Comparison of ENCODE assay signal across 22 cellular contexts in genomic region chr17:68700391-68700790, GRCh38.
"Had no signal": no experiment of that assay in that cellular context is flagged by ENCODE, and none has a peak within 500 bp of the region (broad histone marks: within the 10 kb centered on the region; RNA-seq: fewer than 3 reads in every experiment).

No MANE protein-coding gene starts in this region.

- H3K27me3 Mint-ChIP-seq: type B pancreatic cell had no signal

- H3K9ac ChIP-seq: neural progenitor cell, parathyroid adenoma had no signal

- H3K27ac ChIP-seq: dorsolateral prefrontal cortex, epithelial cell of prostate, gastrocnemius medialis, neural progenitor cell, parathyroid adenoma, right atrium auricular region, thyroid gland had no signal

- H3K9me3 Mint-ChIP-seq: natural killer cell treated with Interleukin-12 subunit alpha and Interleukin-12 subunit beta and Interleukin-15 and Interleukin-18, amount 100 ng/mL, for 72 hours; stimulated activated effector memory CD8-positive, alpha-beta T cell treated with anti-CD3 and anti-CD28 coated beads, Interleukin-12 subunit alpha, Interleukin-12 subunit beta, amount 100 ng/mL, for 72 hours had no signal

- H3K4me3 ChIP-seq: dorsolateral prefrontal cortex, gastrocnemius medialis, neural progenitor cell, right atrium auricular region, stomach, thyroid gland had no signal

- H3K4me1 ChIP-seq: gastrocnemius medialis, neural progenitor cell, parathyroid adenoma, right atrium auricular region, thyroid gland had no signal

- H3K9me3 ChIP-seq: gastrocnemius medialis, right atrium auricular region, stomach, thyroid gland had no signal

- H3K36me3 ChIP-seq: gastrocnemius medialis, neural progenitor cell, right atrium auricular region, stomach, thyroid gland had no signal

- H2AFZ ChIP-seq: neural progenitor cell, parathyroid adenoma had no signal

- H3K4me1 Mint-ChIP-seq: naive B cell; stimulated activated effector memory CD8-positive, alpha-beta T cell treated with anti-CD3 and anti-CD28 coated beads, Interleukin-12 subunit alpha, Interleukin-12 subunit beta, amount 100 ng/mL, for 72 hours had no signal

- H3K27me3 ChIP-seq: dorsolateral prefrontal cortex, gastrocnemius medialis, neural progenitor cell, right atrium auricular region, stomach, thyroid gland had no signal

- H3K4me2 ChIP-seq: neural progenitor cell had no signal

- DNase-seq: cerebellar nuclear complex; cortex of kidney; dorsolateral prefrontal cortex; effector CD4-positive, alpha-beta T cell; foreskin fibroblast; gastrocnemius medialis; head of caudate nucleus; kidney; naive B cell; stimulated activated CD4-positive, alpha-beta T cell treated with anti-CD3 and anti-CD28 coated beads, Interleukin-2, amount 100 ng/mL, for 24 hours; stimulated activated CD4-positive, alpha-beta T cell treated with anti-CD3 and anti-CD28 coated beads, Interleukin-4, amount 100 ng/mL, for 24 hours; stimulated activated naive CD4-positive, alpha-beta T cell treated with Interleukin-2 at 50 U/mL for 16 hours; stomach; thyroid gland had no signal

- H3K27ac Mint-ChIP-seq: naive B cell; natural killer cell treated with Interleukin-12 subunit alpha and Interleukin-12 subunit beta and Interleukin-15 and Interleukin-18, amount 100 ng/mL, for 72 hours; neural progenitor cell; progenitor cell of endocrine pancreas; stimulated activated effector memory CD8-positive, alpha-beta T cell treated with anti-CD3 and anti-CD28 coated beads, Interleukin-12 subunit alpha, Interleukin-12 subunit beta, amount 100 ng/mL, for 72 hours; type B pancreatic cell had no signal

- H3K4me3 Mint-ChIP-seq: naive B cell; natural killer cell treated with Interleukin-12 subunit alpha and Interleukin-12 subunit beta and Interleukin-15 and Interleukin-18, amount 100 ng/mL, for 72 hours; neural progenitor cell; stimulated activated effector memory CD8-positive, alpha-beta T cell treated with anti-CD3 and anti-CD28 coated beads, Interleukin-12 subunit alpha, Interleukin-12 subunit beta, amount 100 ng/mL, for 72 hours; type B pancreatic cell had no signal

- H3K36me3 Mint-ChIP-seq: naive B cell; natural killer cell treated with Interleukin-12 subunit alpha and Interleukin-12 subunit beta and Interleukin-15 and Interleukin-18, amount 100 ng/mL, for 72 hours; neural progenitor cell; stimulated activated effector memory CD8-positive, alpha-beta T cell treated with anti-CD3 and anti-CD28 coated beads, Interleukin-12 subunit alpha, Interleukin-12 subunit beta, amount 100 ng/mL, for 72 hours; type B pancreatic cell had no signal
